ENCODE assay signal across 8 cellular contexts in the genomic region with DNA sequence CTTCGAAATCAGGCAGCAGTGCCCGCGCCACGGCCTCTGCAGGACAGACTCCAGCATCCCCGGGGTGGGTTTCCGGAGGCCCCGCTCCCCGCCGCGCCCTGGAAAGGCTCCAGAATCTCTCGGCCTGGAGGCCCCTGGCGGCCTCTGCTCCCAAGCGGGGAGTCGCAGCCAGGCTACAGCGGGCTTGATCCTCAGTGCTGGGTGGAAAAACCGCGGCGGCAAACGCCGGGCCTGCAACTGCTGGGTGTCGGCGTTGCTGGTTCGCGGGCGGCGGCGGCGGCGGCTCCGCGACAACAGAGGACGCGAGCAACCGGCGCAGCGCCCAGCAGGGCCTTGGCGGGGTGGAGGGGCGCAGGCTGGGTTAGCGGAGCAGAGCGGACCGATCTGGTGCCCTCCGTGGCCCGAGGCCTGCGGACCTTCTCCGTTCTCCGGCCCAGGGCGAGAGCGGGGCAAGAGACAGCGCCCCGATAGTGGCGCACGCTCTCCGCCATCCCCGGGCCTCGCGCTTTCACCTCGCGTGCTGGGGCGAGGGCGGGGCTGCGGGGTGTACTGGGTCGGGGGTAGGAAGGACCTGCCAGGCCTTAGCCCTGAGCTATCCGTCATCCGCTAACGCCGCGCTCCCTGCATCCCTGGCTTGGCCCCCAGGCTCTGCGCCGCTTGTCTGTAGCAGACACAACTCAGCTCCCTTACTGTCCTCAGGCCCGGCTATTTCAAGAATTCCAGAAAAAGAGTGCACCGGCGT. TPM values are rescaled to one million over a fixed set of nuclear protein-coding genes. Genes with fewer than 3 reads are reported as not detected.
A peak's percentile ranks its signal among the peaks of the same experiment; 100 is the strongest.
DNase-seq lines count a peak whose midpoint lies in the region; ATAC-seq and TF ChIP-seq lines count a peak whose summit lies in the region.

No MANE protein-coding gene starts in this region.

- no peaks in the 10 kb centered on the region for H3K27me3 ChIP-seq in CD4-positive, alpha-beta T cell (ENCODE audit: control insufficient read depth, insufficient read depth, low read length)
- H3K27me3 ChIP-seq in SJSA1 (replicated peaks): no peaks in the 10 kb centered on the region
- no peaks in the 10 kb centered on the region for H3K27me3 ChIP-seq in thoracic aorta (replicated peaks; ENCODE audit: insufficient read depth)

- peaks cover 42% of the 10 kb centered on the region for H3K4me1 Mint-ChIP-seq in CD4-positive, alpha-beta T cell (ENCODE audit: low read depth)
- peaks cover 18% of the 10 kb centered on the region for H3K4me1 Mint-ChIP-seq in glutamatergic neuron (ENCODE audit: low read depth, unreplicated experiment)
- H3K4me1 Mint-ChIP-seq in osteocyte (ENCODE audit: unreplicated experiment): peaks cover 36% of the 10 kb centered on the region

- CTCF ChIA-PET in CD4-positive, alpha-beta T cell (lab: Charles Lee): interaction anchor here (1.4 kb wide), 1 partner anchor 13 kb away, joined by 3 read pairs; no protein-coding TSS in a partner anchor

- H3K9me3 ChIP-seq in CD4-positive, alpha-beta T cell (ENCODE audit: control insufficient read depth, low read length): no peaks in the 10 kb centered on the region
- H3K9me3 ChIP-seq in SJSA1 (replicated peaks) (no peaks in the 10 kb centered on the region; the same call in 1 of the 2 replicates), thoracic aorta (no peaks in the 10 kb centered on the region)

- peak overlapping the region; percentile 92 for H3K4me3 Mint-ChIP-seq in CD4-positive, alpha-beta T cell
- H3K4me3 Mint-ChIP-seq in glutamatergic neuron (ENCODE audit: unreplicated experiment) (peak overlapping the region; percentile 93), osteocyte (ENCODE audit: unreplicated experiment) (peak overlapping the region; percentile 62)

- intact Hi-C loops in CD4-positive, alpha-beta T cell (cut with DNase I, micrococcal nuclease): loop anchor here (5.0 to 10.0 kb wide), 5 partner anchors 253 to 1933 kb away; partner anchors contain the start of genes AKIRIN2 (in 1 of the 2), CFAP206 (in 1 of the 2), PNRC1 (in 1 of the 2) and RARS2 (in 1 of the 2)

- no peaks in the 10 kb centered on the region for H3K4me1 ChIP-seq in SJSA1 (replicated peaks)
- H3K4me1 ChIP-seq in thoracic aorta (ENCODE audit: control insufficient read depth in 1 of 2, low read depth in 2 of 2): peaks cover 18 to 29% of the 10 kb centered on the region in 2 donors

- H3K4me3 ChIP-seq in SJSA1 (peak overlapping the region; percentile 12; the same call in 1 of the 2 replicates), thoracic aorta (peak overlapping the region; percentile 79)

- H3K27ac ChIP-seq in CD4-positive, alpha-beta T cell (ENCODE audit: low read depth, low read length): peak overlapping the region; percentile 74
- H3K27ac ChIP-seq in SJSA1 (no peak overlapping the region), thoracic aorta (peak overlapping the region; percentile 93 to 94)

- H3K27me3 Mint-ChIP-seq in CD4-positive, alpha-beta T cell: no peaks in the 10 kb centered on the region
- H3K27me3 Mint-ChIP-seq in glutamatergic neuron (ENCODE audit: unreplicated experiment) (peaks cover 18% of the 10 kb centered on the region), osteocyte (ENCODE audit: unreplicated experiment) (peaks cover 19% of the 10 kb centered on the region)

- peak; percentile 38 for ATAC-seq in CD4-positive, alpha-beta T cell (ENCODE audit: poor library complexity)
- ATAC-seq in GM19397 (IDR thresholded peaks at IDR 0.05; ENCODE audit: unreplicated experiment) (peak; percentile 37), thoracic aorta (ENCODE audit: insufficient number of reproducible peaks, low FRiP score, low read depth) (peak; percentile 17)

- no peak for TF ChIP-seq CTCF in CD4-positive, alpha-beta T cell (IDR thresholded peaks at IDR 0.05)
- TF ChIP-seq CTCF in glutamatergic neuron (IDR thresholded peaks at IDR 0.05; ENCODE audit: partially characterized antibody, unreplicated experiment) (no peak), osteocyte (IDR thresholded peaks at IDR 0.05) (peak; percentile 7), thoracic aorta (IDR thresholded peaks at IDR 0.05) (no peak)

- H3K9me3 Mint-ChIP-seq in CD4-positive, alpha-beta T cell: no peaks in the 10 kb centered on the region
- H3K9me3 Mint-ChIP-seq in glutamatergic neuron (ENCODE audit: unreplicated experiment): peaks cover 18% of the 10 kb centered on the region
- H3K9me3 Mint-ChIP-seq in osteocyte (ENCODE audit: unreplicated experiment): no peaks in the 10 kb centered on the region

- peaks cover 22% of the 10 kb centered on the region for H3K36me3 Mint-ChIP-seq in CD4-positive, alpha-beta T cell (ENCODE audit: low read depth)
- peaks cover 4% of the 10 kb centered on the region for H3K36me3 Mint-ChIP-seq in glutamatergic neuron (ENCODE audit: unreplicated experiment)
- no peaks in the 10 kb centered on the region for H3K36me3 Mint-ChIP-seq in osteocyte (ENCODE audit: unreplicated experiment)

- peak; percentile 41 to 73 (median 63) for DNase-seq in CD4-positive, alpha-beta T cell
- DNase-seq in HPDE6-E6E7 (ENCODE audit: extremely low spot score): peak; percentile 15
- DNase-seq in SJSA1 (ENCODE audit: low read depth in 1 of 2, low spot score in 2 of 2): no peak
- DNase-seq in activated naive CD4-positive, alpha-beta T cell treated with anti-CD3 and anti-CD28 coated beads, Interleukin-2, amount 50 U/mL, for 16 hours: peak; percentile 82
- DNase-seq in glutamatergic neuron: peak; percentile 79
- no peak for DNase-seq in osteocyte (ENCODE audit: extremely low spot score, unreplicated experiment)
- DNase-seq in thoracic aorta (ENCODE audit: low spot score): peak; percentile 15

- POLR2A ChIA-PET in CD4-positive, alpha-beta T cell (lab: Charles Lee): interaction anchor here (1.1 to 2.7 kb wide), 2 partner anchors 550 to 1928 kb away, joined by 5 to 9 read pairs; partner anchors contain the start of genes AKIRIN2 and PNRC1

- H3K27ac Mint-ChIP-seq in CD4-positive, alpha-beta T cell: peak overlapping the region; percentile 88
- H3K27ac Mint-ChIP-seq in glutamatergic neuron (ENCODE audit: unreplicated experiment): peak overlapping the region; percentile 97
- H3K27ac Mint-ChIP-seq in osteocyte (ENCODE audit: unreplicated experiment): peak overlapping the region; percentile 82

- peaks cover 10% of the 10 kb centered on the region for H3K36me3 ChIP-seq in SJSA1
- no peaks in the 10 kb centered on the region for H3K36me3 ChIP-seq in thoracic aorta

RNA-seq across cellular contexts. Expression of gene ZNF292, which starts 3.4 kb away (rescaled TPM):
- 10 to 100 TPM; 81.5 to 82.5 TPM for total RNA-seq in CD4-positive, alpha-beta T cell
- total RNA-seq in SJSA1 (2014; rRNA removed; shearing (Covaris generic)): 14.1 and 17.0 TPM in 2 replicates
- 89.9 TPM for total RNA-seq in glutamatergic neuron (ENCODE audit: unreplicated experiment)
- 37.2 and 38.8 TPM in 2 replicates for total RNA-seq in osteocyte
- total RNA-seq in thoracic aorta: 10 to 100 TPM; 31.5 to 46.8 TPM

RNA-seq across cellular contexts. Expression of gene CGA, which starts 57.1 kb away (rescaled TPM):
- not detected for total RNA-seq in CD4-positive, alpha-beta T cell
- total RNA-seq in SJSA1 (2014; rRNA removed; shearing (Covaris generic)): not detected in 2 replicates
- not detected for total RNA-seq in glutamatergic neuron (ENCODE audit: unreplicated experiment)
- total RNA-seq in osteocyte: not detected in 2 replicates
- not detected for total RNA-seq in thoracic aorta

Comparison
In these comparisons a context has a peak if more than half of its experiments do, and no peak if none do; other contexts are left out.
1. DNase-seq: peak in CD4-positive, alpha-beta T cell (10 of 10), HPDE6-E6E7 (single experiment), activated naive CD4-positive, alpha-beta T cell treated with anti-CD3 and anti-CD28 coated beads, Interleukin-2, amount 50 U/mL, for 16 hours (single experiment), glutamatergic neuron (single experiment) and thoracic aorta (single experiment); none in SJSA1 (0 of 2) and osteocyte (single experiment).
2. Peak in every context shown above with its lines, with median percentiles within 50 percentile points of each other: ATAC-seq, H3K27ac Mint-ChIP-seq and H3K4me3 Mint-ChIP-seq.